Comparison of ENCODE assay signal across 24 cellular contexts in genomic region chr16:13926507-13926906, GRCh38. TPM values are rescaled to one million over a fixed set of nuclear protein-coding genes. Genes with fewer than 3 reads are reported as not detected.
DNase-seq lines count a peak whose midpoint lies in the region; ATAC-seq, FAIRE-seq and TF ChIP-seq lines count a peak whose summit lies in the region.
"Had no signal": no experiment of that assay in that cellular context is flagged by ENCODE, and none has a peak within 500 bp of the region (broad histone marks: within the 10 kb centered on the region; RNA-seq: fewer than 3 reads in every experiment).

No MANE protein-coding gene starts in this region.

- no peak for ATAC-seq in HG03095 (IDR thresholded peaks at IDR 0.05; ENCODE audit: unreplicated experiment)
- ATAC-seq in HG03571 (IDR thresholded peaks at IDR 0.05; ENCODE audit: unreplicated experiment), result no peak
- ATAC-seq: CD8-positive, alpha-beta T cell had no signal

- H3K9me3 ChIP-seq in mesenchymal stem cell (ENCODE audit: control insufficient read depth, low read length), result no peaks in the 10 kb centered on the region
- H3K9me3 ChIP-seq: BLaER1, MG63 had no signal

- H4K91ac ChIP-seq in mesenchymal stem cell (ENCODE audit: low read length), result no peak overlapping the region

- 96% methylated on average over 4 of the region's 4 CpGs for WGBS in mesenchymal stem cell

- H2BK120ac ChIP-seq in mesenchymal stem cell (ENCODE audit: low read depth, low read length), result no peak overlapping the region

- peaks cover 1% of the 10 kb centered on the region for H3K4me1 ChIP-seq in mesenchymal stem cell (ENCODE audit: control insufficient read depth, insufficient read depth, low read depth, low read length)
- H3K4me1 ChIP-seq: BLaER1 had no signal

- H3K14ac ChIP-seq in mesenchymal stem cell (ENCODE audit: low read length in 2 of 2), result no peak overlapping the region

- H4K8ac ChIP-seq in mesenchymal stem cell (ENCODE audit: low read length), result no peak overlapping the region

- no peak overlapping the region for H2BK12ac ChIP-seq in mesenchymal stem cell (ENCODE audit: low read length in 2 of 2)

- no peak overlapping the region for H3K4me2 ChIP-seq in mesenchymal stem cell (ENCODE audit: low read length, poor library complexity, severe bottlenecking)
- H3K4me2 ChIP-seq: BLaER1 had no signal

- peak overlapping the region; percentile 24; the same call in 1 of the 2 replicates for H3K27ac ChIP-seq in VCaP
- no peak overlapping the region for H3K27ac ChIP-seq in mesenchymal stem cell (ENCODE audit: low read length, poor library complexity, severe bottlenecking)
- H3K27ac ChIP-seq: BLaER1, HL-60, RWPE1 had no signal

- no peak for TF ChIP-seq POLR2A in H54 (IDR thresholded peaks at IDR 0.05; ENCODE audit: low read depth, low read length)

- no peak overlapping the region for H2AK5ac ChIP-seq in mesenchymal stem cell (ENCODE audit: low read length, severe bottlenecking)

- no peak overlapping the region for H3K4me3 ChIP-seq in mesenchymal stem cell (ENCODE audit: insufficient read depth in 1 of 2, low read depth in 1 of 2, low read length in 2 of 2)
- H3K4me3 ChIP-seq: BLaER1, MG63 had no signal

- FAIRE-seq in H54 (lab: Jason Lieb, UNC), result peak; percentile 36
- FAIRE-seq: D721Med had no signal

- no peak overlapping the region for H3K23ac ChIP-seq in mesenchymal stem cell (ENCODE audit: low read length in 2 of 2)

- H3K36me3 ChIP-seq in mesenchymal stem cell (ENCODE audit: control insufficient read depth in 1 of 2, insufficient read depth in 2 of 2, low read depth in 1 of 2, low read length in 2 of 2), result peaks cover 0 to 62% of the 10 kb centered on the region in 2 experiments

- H3K18ac ChIP-seq in mesenchymal stem cell (ENCODE audit: low read depth in 1 of 2, low read length in 2 of 2), result no peak overlapping the region

- DNase-seq in NCI-H1436 (lab: John Stamatoyannopoulos, UW) (peak; percentile 7), NCI-H1436 treated with DMSO at 0.1 percent for 48 hours (lab: John Stamatoyannopoulos, UW) (no peak), H54 (ENCODE audit: insufficient read length, low spot score) (no peak), pons (ENCODE audit: low spot score) (peak; percentile 36), mesenchymal stem cell (no peak)
- DNase-seq: CD8-positive, alpha-beta T cell; DND-41; H9; IMR-90; MG63; NCI-H1048; NCI-H146; NCI-H2029 treated with DMSO at 0.1 percent for 48 hours; NCI-H2227 treated with DMSO at 0.1 percent for 48 hours; NCI-H510A treated with DMSO at 0.1 percent for 48 hours; NCI-H82; SIG-M5 had no signal

- H3K4ac ChIP-seq in mesenchymal stem cell (ENCODE audit: low read depth in 1 of 2, low read length in 2 of 2), result no peak overlapping the region

- H2AFZ ChIP-seq in mesenchymal stem cell (ENCODE audit: low read depth, low read length), result no peak overlapping the region

- TF ChIP-seq CTCF in VCaP (conservative IDR thresholded peaks at IDR 0.05), result no peak

- no peak overlapping the region for H2BK15ac ChIP-seq in mesenchymal stem cell (ENCODE audit: low read depth, poor library complexity, severe bottlenecking)

- peaks cover 14% of the 10 kb centered on the region for H3K79me1 ChIP-seq in mesenchymal stem cell (replicated peaks; ENCODE audit: low read length, poor library complexity, severe bottlenecking)

- H3K27me3 ChIP-seq in mesenchymal stem cell (ENCODE audit: control insufficient read depth in 1 of 2, insufficient read depth in 1 of 2, low read length in 2 of 2), result no peaks in the 10 kb centered on the region
- H3K27me3 ChIP-seq: BLaER1, MG63 had no signal

- no peak overlapping the region for H3K9ac ChIP-seq in mesenchymal stem cell (ENCODE audit: low read length)
- H3K9ac ChIP-seq: BLaER1 had no signal

- H2BK5ac ChIP-seq in mesenchymal stem cell (ENCODE audit: low read depth, low read length, poor library complexity, severe bottlenecking), result no peak overlapping the region

RNA-seq across cellular contexts. Expression of gene ERCC4, which starts 6.6 kb away (rescaled TPM):
- 5.7 TPM for polyA plus RNA-seq in mesenchymal stem cell (2013, experiment 1 of 2)
- polyA plus RNA-seq in mesenchymal stem cell (2013, experiment 2 of 2), result 5.2 TPM

Comparison
In these comparisons a context has a peak if more than half of its experiments do, and no peak if none do; other contexts are left out.
1. DNase-seq: peak in NCI-H1436 (single experiment) and pons (single experiment); none in NCI-H1436 treated with DMSO at 0.1 percent for 48 hours (single experiment), H54 (single experiment) and mesenchymal stem cell (single experiment).